In the genomic region with DNA sequence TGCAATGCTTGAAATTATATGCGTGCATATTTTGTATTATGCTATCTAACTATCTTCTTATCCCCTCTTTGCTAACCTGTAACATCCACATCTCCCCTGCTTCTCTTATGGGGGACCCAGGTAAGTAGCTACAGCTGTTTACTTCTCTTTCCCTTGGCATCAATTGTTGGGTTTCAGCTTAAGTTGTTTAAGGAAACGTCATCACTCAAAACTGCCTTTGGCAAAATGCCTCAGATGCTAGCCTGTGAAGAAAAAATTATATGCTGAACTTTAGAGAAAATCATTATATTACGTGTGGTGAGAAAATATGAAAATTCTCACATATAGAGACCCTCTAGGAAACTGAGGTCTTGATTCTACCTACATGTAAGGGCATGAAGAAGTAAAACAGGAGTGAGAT, we compare ENCODE assay signal across 19 cellular contexts.
"Had no signal": no experiment of that assay in that cellular context is flagged by ENCODE, and none has a peak within 500 bp of the region (broad histone marks: within the 10 kb centered on the region; RNA-seq: fewer than 3 reads in every experiment).

No MANE protein-coding gene starts in this region.

- H3K27me3 Mint-ChIP-seq: activated CD4-positive, alpha-beta memory T cell treated with anti-CD3 and anti-CD28 coated beads for 36 hours; stimulated activated naive CD8-positive, alpha-beta T cell treated with anti-CD3 and anti-CD28 coated beads, Interleukin-15, amount 100 ng/mL, for 72 hours had no signal

- H3K36me3 Mint-ChIP-seq: activated CD4-positive, alpha-beta memory T cell treated with anti-CD3 and anti-CD28 coated beads for 36 hours had no signal

- ATAC-seq: activated CD4-positive, CD25-positive, alpha-beta regulatory T cell treated with anti-CD3 and anti-CD28 coated beads, Interleukin-2, amount 50 U/mL, for 24 hours; foreskin keratinocyte; left lobe of liver had no signal

- H3K27me3 ChIP-seq: ascending aorta, foreskin keratinocyte, uterus had no signal

- H3K27ac Mint-ChIP-seq: activated CD4-positive, alpha-beta memory T cell treated with anti-CD3 and anti-CD28 coated beads for 36 hours; nephron progenitor cell; stimulated activated naive CD8-positive, alpha-beta T cell treated with anti-CD3 and anti-CD28 coated beads, Interleukin-15, amount 100 ng/mL, for 72 hours; T-helper 2 cell treated with Interferon-gamma antibody and Interleukin-4, amounts not matched to agents 5 μg/mL and 100 μg/mL, for 36 hours had no signal

- H3K4me3 Mint-ChIP-seq: activated CD4-positive, alpha-beta memory T cell treated with anti-CD3 and anti-CD28 coated beads for 36 hours; nephron progenitor cell; stimulated activated naive CD8-positive, alpha-beta T cell treated with anti-CD3 and anti-CD28 coated beads, Interleukin-15, amount 100 ng/mL, for 72 hours; T-helper 2 cell treated with Interferon-gamma antibody and Interleukin-4, amounts not matched to agents 5 μg/mL and 100 μg/mL, for 36 hours had no signal

- H3K4me1 ChIP-seq: foreskin keratinocyte, uterus had no signal

- H3K36me3 ChIP-seq: ascending aorta, thoracic aorta, uterus had no signal

- DNase-seq: activated CD4-positive, alpha-beta memory T cell treated with anti-CD3 and anti-CD28 coated beads for 36 hours; activated gamma-delta T cell treated with Interleukin-2 at 50 U/mL for 16 hours; activated T-cell treated with anti-CD3 and anti-CD28 coated beads, Interleukin-2, amount 50 U/mL, for 48 hours; caudate nucleus; effector CD4-positive, alpha-beta T cell; nephron progenitor cell; stimulated activated CD4-positive, alpha-beta T cell treated with anti-CD3 and anti-CD28 coated beads, Interleukin-15, amount 100 ng/mL, for 24 hours; stimulated activated CD4-positive, alpha-beta T cell treated with anti-CD3 and anti-CD28 coated beads, Interleukin-4, amount 100 ng/mL, for 24 hours; stimulated activated naive CD8-positive, alpha-beta T cell treated with anti-CD3 and anti-CD28 coated beads, Interleukin-15, amount 100 ng/mL, for 72 hours; SW 1271; uterus had no signal

- H3K9me3 ChIP-seq: ascending aorta, thoracic aorta, uterus had no signal

- H3K4me3 ChIP-seq: ascending aorta, coronary artery, thoracic aorta, uterus had no signal

- H3K27ac ChIP-seq: ascending aorta, coronary artery, epithelial cell of prostate, foreskin keratinocyte, thoracic aorta, uterus had no signal

- H3K9me3 Mint-ChIP-seq: activated CD4-positive, alpha-beta memory T cell treated with anti-CD3 and anti-CD28 coated beads for 36 hours; nephron progenitor cell; T-helper 2 cell treated with Interferon-gamma antibody and Interleukin-4, amounts not matched to agents 5 μg/mL and 100 μg/mL, for 36 hours had no signal
